ENCODE assay signal across 1 cellular context in genomic region chr4:40307627-40308497, GRCh38.
TF ChIP-seq lines count a peak whose summit lies in the region.

No MANE protein-coding gene starts in this region.

TF ChIP-seq in K562, 482 proteins besides CTCF, POLR2A, EP300 and RAD21 (continued from another document and continues in another):
- TF ChIP-seq ZNF639 (CRISPR knock-in tag; conservative IDR thresholded peaks at IDR 0.05 in 1 of 2, IDR thresholded peaks at IDR 0.05 in 1 of 2): peak in 1 of 2 experiments; percentile 18; a peak in 1 of 4 replicates
- no peak for TF ChIP-seq COPS2 (conservative IDR thresholded peaks at IDR 0.05)
- TF ChIP-seq HMG20B (CRISPR knock-in tag; IDR thresholded peaks at IDR 0.05): no peak
- peak; percentile 94 for TF ChIP-seq TEAD4 (IDR thresholded peaks at IDR 0.05; ENCODE audit: low read length)
- no peak for TF ChIP-seq TEAD4 (CRISPR knock-in tag; IDR thresholded peaks at IDR 0.05; ENCODE audit: borderline replicate concordance)
- TF ChIP-seq SNRNP70 (optimal IDR thresholded peaks at IDR 0.05; ENCODE audit: low read depth, low read length): no peak
- TF ChIP-seq ZNF318 (IDR thresholded peaks at IDR 0.05; ENCODE audit: borderline replicate concordance in 1 of 2, low read depth in 1 of 2): no peak
- no peak for TF ChIP-seq SREBF1 (IDR thresholded peaks at IDR 0.05; ENCODE audit: borderline replicate concordance, low read depth, low read length)
- TF ChIP-seq MTA3 (IDR thresholded peaks at IDR 0.05; ENCODE audit: borderline replicate concordance): peak; percentile 26; the same call in 1 of the 2 replicates
- no peak for TF ChIP-seq ZNF184 (CRISPR knock-in tag; IDR thresholded peaks at IDR 0.05)
- no peak for TF ChIP-seq ZFX (CRISPR knock-in tag; IDR thresholded peaks at IDR 0.05)
- no peak for TF ChIP-seq MNT (conservative IDR thresholded peaks at IDR 0.05)
- TF ChIP-seq CCNT2 (IDR thresholded peaks at IDR 0.05; ENCODE audit: borderline replicate concordance, extremely low read depth, insufficient read length, low read depth, low read length): peak; percentile 63
- TF ChIP-seq PKNOX1 (IDR thresholded peaks at IDR 0.05): no peak
- no peak for TF ChIP-seq PHTF2 (CRISPR knock-in tag; IDR thresholded peaks at IDR 0.05)
- no peak for TF ChIP-seq BCLAF1 (IDR thresholded peaks at IDR 0.05; ENCODE audit: borderline replicate concordance in 1 of 2, control insufficient read depth in 1 of 2, low read depth in 2 of 2, low read length in 1 of 2)
- TF ChIP-seq BHLHE40 (IDR thresholded peaks at IDR 0.05; ENCODE audit: low read length): peak; percentile 74
- TF ChIP-seq ZBED1 (IDR thresholded peaks at IDR 0.05): peak; percentile 71; the same call in 1 of the 2 replicates
- no peak for TF ChIP-seq DNMT1 (IDR thresholded peaks at IDR 0.05)
- no peak for TF ChIP-seq EWSR1 (IDR thresholded peaks at IDR 0.05; ENCODE audit: borderline replicate concordance, low read depth, partially characterized antibody)
- peak; percentile 94 for TF ChIP-seq TCF3 (CRISPR knock-in tag; IDR thresholded peaks at IDR 0.05)
- TF ChIP-seq ZNF707 (CRISPR knock-in tag; conservative IDR thresholded peaks at IDR 0.05): peak; percentile 63; the same call in 1 of the 2 replicates
- peak; percentile 26; the same call in 1 of the 2 replicates for TF ChIP-seq VEZF1 (CRISPR knock-in tag; IDR thresholded peaks at IDR 0.05)
- no peak for TF ChIP-seq ZBTB43 (CRISPR knock-in tag; IDR thresholded peaks at IDR 0.05)
- TF ChIP-seq CBX5 (IDR thresholded peaks at IDR 0.05; ENCODE audit: borderline replicate concordance, low read depth): no peak
- TF ChIP-seq CAMTA2 (CRISPR knock-in tag; conservative IDR thresholded peaks at IDR 0.05): no peak
- no peak for TF ChIP-seq HDAC6 (IDR thresholded peaks at IDR 0.05; ENCODE audit: low read depth, low read length)
- TF ChIP-seq ZNF512 (tag; IDR thresholded peaks at IDR 0.05): no peak
- 0 out of 4 replicates have a peak, but pooled peaks of 1 of the 2 experiments have one; percentile 24 for TF ChIP-seq HDAC1 (IDR thresholded peaks at IDR 0.05)
- no peak for TF ChIP-seq LEF1 (IDR thresholded peaks at IDR 0.05)
- TF ChIP-seq HES1 (IDR thresholded peaks at IDR 0.05; ENCODE audit: low read depth): no peak
- no peak for TF ChIP-seq MCM5 (IDR thresholded peaks at IDR 0.05; ENCODE audit: low read depth)
- no peak for TF ChIP-seq FOXA1 (IDR thresholded peaks at IDR 0.05; ENCODE audit: borderline replicate concordance)
